ENCODE assay signal across 13 cellular contexts in the genomic region with DNA sequence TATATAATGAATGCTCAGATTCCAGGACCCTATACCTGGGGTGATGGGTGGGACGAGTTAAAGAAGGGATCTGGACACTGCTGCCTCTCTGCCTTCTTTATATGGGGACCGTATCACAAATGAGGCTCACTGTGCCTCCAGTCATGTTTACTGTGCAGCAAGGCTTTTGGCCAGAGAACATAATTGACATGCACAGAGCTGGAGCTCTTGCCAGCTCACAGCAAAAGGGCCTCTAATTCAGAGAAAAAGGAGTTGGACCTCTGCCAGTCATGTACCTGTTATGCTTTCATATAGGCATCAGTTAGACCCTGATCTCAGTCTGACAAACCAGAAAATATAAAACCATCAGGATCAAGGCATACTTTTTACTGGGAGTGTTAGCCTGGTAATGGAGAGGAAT.
DNase-seq lines count a peak whose midpoint lies in the region; ATAC-seq, FAIRE-seq and TF ChIP-seq lines count a peak whose summit lies in the region.
"Had no signal": no experiment of that assay in that cellular context is flagged by ENCODE, and none has a peak within 500 bp of the region (broad histone marks: within the 10 kb centered on the region; RNA-seq: fewer than 3 reads in every experiment).

No MANE protein-coding gene starts in this region.

- no peak overlapping the region for H2AFZ ChIP-seq in HepG2 (ENCODE audit: low read length)

- CTCF ChIA-PET in HepG2 (lab: Yijun Ruan, JAX; ENCODE audit: low intra/inter-chr PET ratio, low total read pairs): no interaction called here

- no peak for TF ChIP-seq EP300 in HepG2 (IDR thresholded peaks at IDR 0.05; ENCODE audit: low read depth in 2 of 2, low read length in 2 of 2)
- TF ChIP-seq EP300 in HepG2 (CRISPR knock-in tag; IDR thresholded peaks at IDR 0.05; ENCODE audit: borderline replicate concordance): no peak
- no peak for TF ChIP-seq EP300 in tibial nerve (IDR thresholded peaks at IDR 0.05)

- H3K9me3 ChIP-seq in HepG2 (ENCODE audit: low read length) (no peaks in the 10 kb centered on the region), BE2C (no peaks in the 10 kb centered on the region), tibial nerve (no peaks in the 10 kb centered on the region)
- H3K9me3 ChIP-seq: MG63, thoracic aorta had no signal

- peak overlapping the region in 1 of 3 experiments; percentile 42; a peak in 2 of 6 replicates for H3K4me3 ChIP-seq in HepG2 (replicated peaks in 1 of 3; ENCODE audit: insufficient read depth in 1 of 3, low read depth in 2 of 3, low read length in 3 of 3)
- no peak overlapping the region for H3K4me3 ChIP-seq in BE2C (ENCODE audit: low read depth, low read length)
- H3K4me3 ChIP-seq in tibial nerve: no peak overlapping the region
- H3K4me3 ChIP-seq: MG63, thoracic aorta had no signal

- H3K27me3 ChIP-seq in HepG2 (ENCODE audit: control insufficient read depth in 1 of 2, insufficient read depth in 2 of 2, low read length in 2 of 2) (no peaks in the 10 kb centered on the region), BE2C (no peaks in the 10 kb centered on the region), tibial nerve (no peaks in the 10 kb centered on the region)
- H3K27me3 ChIP-seq: MG63 had no signal

- TF ChIP-seq CTCF in HepG2 (CRISPR knock-in tag; IDR thresholded peaks at IDR 0.05): no peak
- TF ChIP-seq CTCF in GM13976 (IDR thresholded peaks at IDR 0.05; ENCODE audit: borderline replicate concordance, control extremely low read depth, extremely low read depth, insufficient read depth, missing control alignments): no peak
- TF ChIP-seq CTCF in BE2C (IDR thresholded peaks at IDR 0.05; ENCODE audit: low read depth, low read length): no peak
- no peak for TF ChIP-seq CTCF in tibial nerve (IDR thresholded peaks at IDR 0.05)

- H3K36me3 ChIP-seq in HepG2 (replicated peaks in 1 of 2; ENCODE audit: control insufficient read depth in 1 of 2, insufficient read depth in 2 of 2, low read length in 2 of 2) (peaks cover 2 to 13% of the 10 kb centered on the region in 2 experiments), BE2C (no peaks in the 10 kb centered on the region), tibial nerve (no peaks in the 10 kb centered on the region)
- H3K36me3 ChIP-seq: MG63, thoracic aorta had no signal

- POLR2A ChIA-PET in HepG2 (lab: Yijun Ruan, JAX): interaction anchor here (1.1 to 4.3 kb wide), 4 partner anchors 8 to 67 kb away, joined by 3 to 72 read pairs (median 3); no protein-coding TSS in a partner anchor

- DNase-seq in Daoy (ENCODE audit: low read depth) (peak; percentile 35), NCI-H2029 treated with DMSO at 0.1 percent for 48 hours (lab: John Stamatoyannopoulos, UW) (peak; percentile 88), astrocyte of the hippocampus (ENCODE audit: low read depth, low spot score) (peak; percentile 69), HepG2 (ENCODE audit: low spot score) (no peak), GM13976 (ENCODE audit: low spot score) (no peak), BE2C (no peak), GDM1 (lab: John Stamatoyannopoulos, UW) (no peak), tibial nerve (ENCODE audit: low spot score in 2 of 2) (no peak)
- DNase-seq: activated CD8-positive, alpha-beta memory T cell treated with anti-CD3 and anti-CD28 coated beads for 24 hours; activated naive CD8-positive, alpha-beta T cell treated with anti-CD3 and anti-CD28 coated beads, Interleukin-2, amount 10 ng/mL, durations not matched to agents 7 days and 5 days; CD8-positive, alpha-beta memory T cell had no signal

- H3K9ac ChIP-seq in HepG2 (ENCODE audit: insufficient read depth, low read depth, low read length): peak overlapping the region; percentile 61

- no peak for TF ChIP-seq RAD21 in HepG2 (CRISPR knock-in tag; IDR thresholded peaks at IDR 0.05)

- 69% methylated on average over 2 of the region's 2 CpGs for WGBS in HepG2 (ENCODE audit: low lambda C conversion rate)
- 40 to 67% methylated on average over 2 of the region's 2 CpGs for WGBS in tibial nerve, 2 donors

- ATAC-seq in HepG2: peak; percentile 14

- peaks cover 73% of the 10 kb centered on the region for H3K4me1 ChIP-seq in HepG2 (ENCODE audit: insufficient read depth, low read length)
- H3K4me1 ChIP-seq in BE2C: no peaks in the 10 kb centered on the region
- no peaks in the 10 kb centered on the region for H3K4me1 ChIP-seq in tibial nerve

- H3K27ac ChIP-seq in HepG2 (ENCODE audit: extremely low read length, insufficient read depth, low read length) (peak overlapping the region; percentile 80), tibial nerve (no peak overlapping the region)
- H3K27ac ChIP-seq: thoracic aorta had no signal

- peak overlapping the region; percentile 81 for H3K4me2 ChIP-seq in HepG2 (ENCODE audit: low read depth, low read length)

- intact Hi-C loops in HepG2 (cut with micrococcal nuclease; ENCODE audit: unreplicated experiment): loop anchor here (1.0 kb wide), 1 partner anchor 9 kb away; no protein-coding TSS in a partner anchor

- peaks cover 29% of the 10 kb centered on the region for H3K79me2 ChIP-seq in HepG2 (ENCODE audit: insufficient read depth, low read length)

- no TSS peak for BruUV-seq in HepG2 (replicated peaks; lab: Mats Ljungman, UMichigan)

- TF ChIP-seq POLR2A in HepG2 (IDR thresholded peaks at IDR 0.05; ENCODE audit: insufficient read depth in 1 of 2, low read depth in 2 of 2, low read length in 2 of 2) (no peak), tibial nerve (IDR thresholded peaks at IDR 0.05) (no peak)

- in situ Hi-C loops in HepG2 (cut with HindIII; ENCODE audit: extremely low pct_ligation_motif_present, low pct_unique_long_range_greater_than_20kb): no loop called here
- in situ Hi-C loops in GM13976 (cut with MboI; ENCODE audit: low sequenced_read_pairs, unreplicated experiment): no loop called here

- no peaks in the 10 kb centered on the region for H4K20me1 ChIP-seq in HepG2 (ENCODE audit: insufficient read depth, low read length)

- no peak for FAIRE-seq in HepG2 (lab: Jason Lieb, UNC)

TF ChIP-seq in HepG2, 621 proteins besides CTCF, POLR2A, EP300 and RAD21:
- TF ChIP-seq, protein P1, sequence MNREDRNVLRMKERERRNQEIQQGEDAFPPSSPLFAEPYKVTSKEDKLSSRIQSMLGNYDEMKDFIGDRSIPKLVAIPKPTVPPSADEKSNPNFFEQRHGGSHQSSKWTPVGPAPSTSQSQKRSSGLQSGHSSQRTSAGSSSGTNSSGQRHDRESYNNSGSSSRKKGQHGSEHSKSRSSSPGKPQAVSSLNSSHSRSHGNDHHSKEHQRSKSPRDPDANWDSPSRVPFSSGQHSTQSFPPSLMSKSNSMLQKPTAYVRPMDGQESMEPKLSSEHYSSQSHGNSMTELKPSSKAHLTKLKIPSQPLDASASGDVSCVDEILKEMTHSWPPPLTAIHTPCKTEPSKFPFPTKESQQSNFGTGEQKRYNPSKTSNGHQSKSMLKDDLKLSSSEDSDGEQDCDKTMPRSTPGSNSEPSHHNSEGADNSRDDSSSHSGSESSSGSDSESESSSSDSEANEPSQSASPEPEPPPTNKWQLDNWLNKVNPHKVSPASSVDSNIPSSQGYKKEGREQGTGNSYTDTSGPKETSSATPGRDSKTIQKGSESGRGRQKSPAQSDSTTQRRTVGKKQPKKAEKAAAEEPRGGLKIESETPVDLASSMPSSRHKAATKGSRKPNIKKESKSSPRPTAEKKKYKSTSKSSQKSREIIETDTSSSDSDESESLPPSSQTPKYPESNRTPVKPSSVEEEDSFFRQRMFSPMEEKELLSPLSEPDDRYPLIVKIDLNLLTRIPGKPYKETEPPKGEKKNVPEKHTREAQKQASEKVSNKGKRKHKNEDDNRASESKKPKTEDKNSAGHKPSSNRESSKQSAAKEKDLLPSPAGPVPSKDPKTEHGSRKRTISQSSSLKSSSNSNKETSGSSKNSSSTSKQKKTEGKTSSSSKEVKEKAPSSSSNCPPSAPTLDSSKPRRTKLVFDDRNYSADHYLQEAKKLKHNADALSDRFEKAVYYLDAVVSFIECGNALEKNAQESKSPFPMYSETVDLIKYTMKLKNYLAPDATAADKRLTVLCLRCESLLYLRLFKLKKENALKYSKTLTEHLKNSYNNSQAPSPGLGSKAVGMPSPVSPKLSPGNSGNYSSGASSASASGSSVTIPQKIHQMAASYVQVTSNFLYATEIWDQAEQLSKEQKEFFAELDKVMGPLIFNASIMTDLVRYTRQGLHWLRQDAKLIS (CRISPR knock-in tag; IDR thresholded peaks at IDR 0.05): no peak
- TF ChIP-seq STAT5B (CRISPR knock-in tag; IDR thresholded peaks at IDR 0.05) (no peak), FOXA1 (IDR thresholded peaks at IDR 0.05) (no peak), FOXA1 (CRISPR knock-in tag; IDR thresholded peaks at IDR 0.05) (peak; percentile 27; the same call in 1 of the 2 replicates), MTF1 (CRISPR knock-in tag; IDR thresholded peaks at IDR 0.05) (no peak), ATF1 (CRISPR knock-in tag; IDR thresholded peaks at IDR 0.05) (no peak), PITX1 (CRISPR knock-in tag; IDR thresholded peaks at IDR 0.05) (no peak), NFKBIZ (CRISPR knock-in tag; IDR thresholded peaks at IDR 0.05) (0 out of 2 replicates have a peak, but pooled peaks have one; percentile 16), DPF2 (CRISPR knock-in tag; IDR thresholded peaks at IDR 0.05; ENCODE audit: borderline replicate concordance, low read depth) (no peak)
- TF ChIP-seq, protein P2, sequence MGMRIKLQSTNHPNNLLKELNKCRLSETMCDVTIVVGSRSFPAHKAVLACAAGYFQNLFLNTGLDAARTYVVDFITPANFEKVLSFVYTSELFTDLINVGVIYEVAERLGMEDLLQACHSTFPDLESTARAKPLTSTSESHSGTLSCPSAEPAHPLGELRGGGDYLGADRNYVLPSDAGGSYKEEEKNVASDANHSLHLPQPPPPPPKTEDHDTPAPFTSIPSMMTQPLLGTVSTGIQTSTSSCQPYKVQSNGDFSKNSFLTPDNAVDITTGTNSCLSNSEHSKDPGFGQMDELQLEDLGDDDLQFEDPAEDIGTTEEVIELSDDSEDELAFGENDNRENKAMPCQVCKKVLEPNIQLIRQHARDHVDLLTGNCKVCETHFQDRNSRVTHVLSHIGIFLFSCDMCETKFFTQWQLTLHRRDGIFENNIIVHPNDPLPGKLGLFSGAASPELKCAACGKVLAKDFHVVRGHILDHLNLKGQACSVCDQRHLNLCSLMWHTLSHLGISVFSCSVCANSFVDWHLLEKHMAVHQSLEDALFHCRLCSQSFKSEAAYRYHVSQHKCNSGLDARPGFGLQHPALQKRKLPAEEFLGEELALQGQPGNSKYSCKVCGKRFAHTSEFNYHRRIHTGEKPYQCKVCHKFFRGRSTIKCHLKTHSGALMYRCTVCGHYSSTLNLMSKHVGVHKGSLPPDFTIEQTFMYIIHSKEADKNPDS (CRISPR knock-in tag; IDR thresholded peaks at IDR 0.05): peak; percentile 17; the same call in 1 of the 2 replicates

Comparison
In these comparisons a context has a peak if more than half of its experiments do, and no peak if none do; other contexts are left out.
1. DNase-seq: peak in Daoy (single experiment), NCI-H2029 treated with DMSO at 0.1 percent for 48 hours (single experiment) and astrocyte of the hippocampus (single experiment); none in HepG2 (single experiment), GM13976 (single experiment), BE2C (single experiment), GDM1 (single experiment) and tibial nerve (0 of 2).